In genomic region chr20:38255389-38255788, GRCh38 we compare ENCODE assay signal across 16 cellular contexts. TPM values are rescaled to one million over a fixed set of nuclear protein-coding genes. Genes with fewer than 3 reads are reported as not detected.
DNase-seq lines count a peak whose midpoint lies in the region; ATAC-seq and TF ChIP-seq lines count a peak whose summit lies in the region.
"Had no signal": no experiment of that assay in that cellular context is flagged by ENCODE, and none has a peak within 500 bp of the region (broad histone marks: within the 10 kb centered on the region; RNA-seq: fewer than 3 reads in every experiment).

No MANE protein-coding gene starts in this region.

- H3K4me2 ChIP-seq in hepatocyte (no peak overlapping the region), skeletal muscle satellite cell (ENCODE audit: low read length) (peak overlapping the region; percentile 64)

- no peaks in the 10 kb centered on the region for H3K9me2 ChIP-seq in hepatocyte (replicated peaks; ENCODE audit: insufficient read depth)

- no peaks in the 10 kb centered on the region for H3K79me2 ChIP-seq in hepatocyte

- H3K4me1 ChIP-seq in hepatocyte (ENCODE audit: insufficient read depth), result peaks cover 8% of the 10 kb centered on the region
- H3K4me1 ChIP-seq in skeletal muscle satellite cell (ENCODE audit: control insufficient read depth, insufficient read depth, low read length), result peaks cover 49% of the 10 kb centered on the region
- H3K4me1 ChIP-seq: Peyer's patch had no signal

- H3K9ac ChIP-seq in skeletal muscle satellite cell (ENCODE audit: low read depth, low read length), result peak overlapping the region; percentile 29

- H2AFZ ChIP-seq in hepatocyte, result no peak overlapping the region

- H3K36me3 ChIP-seq in hepatocyte (replicated peaks; ENCODE audit: insufficient read depth, low read depth) (no peaks in the 10 kb centered on the region), skeletal muscle satellite cell (ENCODE audit: insufficient read depth, low read length) (peaks cover 2% of the 10 kb centered on the region)
- H3K36me3 ChIP-seq: Peyer's patch had no signal

- ATAC-seq in HG03439 (IDR thresholded peaks at IDR 0.05; ENCODE audit: unreplicated experiment), result no peak
- ATAC-seq in GM19452 (IDR thresholded peaks at IDR 0.05; ENCODE audit: unreplicated experiment), result no peak
- ATAC-seq: mucosa of descending colon had no signal

- 74% methylated on average over 5 of the region's 5 CpGs for WGBS in hepatocyte (ENCODE audit: low lambda C conversion rate, missing lambda C conversion rate)

- TF ChIP-seq CTCF in AG10803 (conservative IDR thresholded peaks at IDR 0.05; ENCODE audit: low read length) (no peak), coronary artery (IDR thresholded peaks at IDR 0.05) (no peak), hepatocyte (IDR thresholded peaks at IDR 0.05; ENCODE audit: poor library complexity) (no peak)

- DNase-seq in AG10803 (ENCODE audit: low read depth), result peak; percentile 37
- DNase-seq in coronary artery (ENCODE audit: low spot score), result no peak
- DNase-seq in hepatocyte (ENCODE audit: low spot score), result no peak
- no peak for DNase-seq in DMS 273 treated with DMSO at 0.1 percent for 48 hours (lab: John Stamatoyannopoulos, UW)
- no peak for DNase-seq in NCI-H1930 (lab: John Stamatoyannopoulos, UW)
- DNase-seq: Calu3, mucosa of descending colon, NCI-H1436, NCI-H510A treated with DMSO at 0.1 percent for 48 hours, Peyer's patch, retina, T-helper 2 cell had no signal

- H3K9me3 ChIP-seq in hepatocyte (ENCODE audit: low read depth) (no peaks in the 10 kb centered on the region), skeletal muscle satellite cell (replicated peaks; ENCODE audit: low read length) (no peaks in the 10 kb centered on the region)
- H3K9me3 ChIP-seq: mucosa of descending colon, Peyer's patch had no signal

- no peaks in the 10 kb centered on the region for H4K20me1 ChIP-seq in hepatocyte (ENCODE audit: insufficient read depth, poor library complexity, severe bottlenecking)

- H3K27ac ChIP-seq in coronary artery (peak overlapping the region; percentile 62 to 85), hepatocyte (peak overlapping the region; percentile 55)

- no peak overlapping the region for H3K4me3 ChIP-seq in AG10803 (ENCODE audit: low read length)
- no peak overlapping the region for H3K4me3 ChIP-seq in coronary artery
- no peak overlapping the region for H3K4me3 ChIP-seq in hepatocyte
- peak overlapping the region; percentile 32 for H3K4me3 ChIP-seq in skeletal muscle satellite cell (ENCODE audit: low read length)
- H3K4me3 ChIP-seq: mucosa of descending colon, Peyer's patch had no signal

- H3K27me3 ChIP-seq in hepatocyte (peaks cover 8% of the 10 kb centered on the region), skeletal muscle satellite cell (ENCODE audit: control insufficient read depth, insufficient read depth, low read length) (no peaks in the 10 kb centered on the region)
- H3K27me3 ChIP-seq: Peyer's patch had no signal

RNA-seq across cellular contexts. Expression of gene KIAA1755, which starts 5.1 kb away (rescaled TPM):
- 2.0 and 3.4 TPM in 2 replicates for total RNA-seq in hepatocyte
- 1.3 and 1.6 TPM in 2 replicates for polyA plus RNA-seq in hepatocyte
- total RNA-seq in skeletal muscle satellite cell (2012; rRNA removed), result under 0.01 and 1.3 TPM in 2 replicates
- total RNA-seq: A673, Calu3 had no signal

RNA-seq across cellular contexts. Expression of gene BPI, which starts 48.6 kb away (rescaled TPM):
- total RNA-seq in hepatocyte, result 0.63 TPM in 1 of 2 replicates, not detected in the other
- polyA plus RNA-seq in hepatocyte, result 0.66 TPM in 1 of 2 replicates, not detected in the other
- under 0.01 TPM in 1 of 2 replicates, not detected in the other for total RNA-seq in skeletal muscle satellite cell (2012; rRNA removed)
- total RNA-seq: A673, Calu3, Peyer's patch had no signal
